ENCODE assay signal across 24 cellular contexts in genomic region chr9:130276955-130277354, GRCh38. TPM values are rescaled to one million over a fixed set of nuclear protein-coding genes. Genes with fewer than 3 reads are reported as not detected.
DNase-seq lines count a peak whose midpoint lies in the region; ATAC-seq and TF ChIP-seq lines count a peak whose summit lies in the region.
"Had no signal": no experiment of that assay in that cellular context is flagged by ENCODE, and none has a peak within 500 bp of the region (broad histone marks: within the 10 kb centered on the region; RNA-seq: fewer than 3 reads in every experiment).

No MANE protein-coding gene starts in this region.

- H2BK120ac ChIP-seq in neuronal stem cell (ENCODE audit: low read depth, low read length) = peak overlapping the region; percentile 54

- no peak overlapping the region for H3K9ac ChIP-seq in neuronal stem cell (ENCODE audit: low read depth, low read length, poor library complexity)
- H3K9ac ChIP-seq: BLaER1 treated with 17β-estradiol and CSF1 and Interleukin-3, amounts not matched to agents 10 nM and 100 nM had no signal

- no peak overlapping the region for H2BK5ac ChIP-seq in neuronal stem cell (ENCODE audit: low read length)

- ATAC-seq in Right ventricle myocardium inferior = no peak
- ATAC-seq: HCT116 had no signal

- no peak overlapping the region for H3K4me3 ChIP-seq in neuronal stem cell (ENCODE audit: low read length in 2 of 2)
- no peak overlapping the region for H3K4me3 ChIP-seq in spleen
- H3K4me3 ChIP-seq in ovary = no peak overlapping the region
- H3K4me3 ChIP-seq: BLaER1 treated with 17β-estradiol and CSF1 and Interleukin-3, amounts not matched to agents 10 nM and 100 nM had no signal

- no peaks in the 10 kb centered on the region for H3K36me3 ChIP-seq in neuronal stem cell (replicated peaks in 1 of 2; ENCODE audit: control insufficient read depth in 2 of 2, insufficient read depth in 2 of 2, low read length in 2 of 2)
- H3K36me3 ChIP-seq in spleen = no peaks in the 10 kb centered on the region
- no peaks in the 10 kb centered on the region for H3K36me3 ChIP-seq in ovary
- H3K36me3 ChIP-seq: BLaER1 treated with 17β-estradiol and CSF1 and Interleukin-3, amounts not matched to agents 10 nM and 100 nM had no signal

- no peak overlapping the region for H3K4ac ChIP-seq in neuronal stem cell (ENCODE audit: low read length)

- H2BK12ac ChIP-seq in neuronal stem cell (ENCODE audit: low read length) = no peak overlapping the region

- no peak overlapping the region for H3K4me2 ChIP-seq in neuronal stem cell (ENCODE audit: insufficient read depth, low read length, poor library complexity, severe bottlenecking)
- H3K4me2 ChIP-seq: BLaER1 treated with 17β-estradiol and CSF1 and Interleukin-3, amounts not matched to agents 10 nM and 100 nM had no signal

- peaks cover 0 to 3% (median 0%) of the 10 kb centered on the region in 3 experiments for H3K27me3 ChIP-seq in neuronal stem cell (ENCODE audit: control insufficient read depth in 3 of 3, insufficient read depth in 3 of 3, low read depth in 1 of 3, low read length in 3 of 3)
- peaks cover 0 to 66% (median 0%) of the 10 kb centered on the region in 7 donors for H3K27me3 ChIP-seq in spleen (replicated peaks in 1 of 7)
- H3K27me3 ChIP-seq in ovary = no peaks in the 10 kb centered on the region
- H3K27me3 ChIP-seq: BLaER1 treated with 17β-estradiol and CSF1 and Interleukin-3, amounts not matched to agents 10 nM and 100 nM had no signal

- no peak overlapping the region for H2BK15ac ChIP-seq in neuronal stem cell (ENCODE audit: low read length)

- peak overlapping the region; percentile 54 for H2AK5ac ChIP-seq in neuronal stem cell (ENCODE audit: low read depth, low read length)

- TF ChIP-seq CTCF in spleen (IDR thresholded peaks at IDR 0.05 in 8 of 11, conservative IDR thresholded peaks at IDR 0.05 in 3 of 11) (no peak), ovary (IDR thresholded peaks at IDR 0.05) (no peak)

- no CpG with 5 or more reads among the region's 11 CpGs for WGBS in neuronal stem cell (ENCODE audit: extremely low coverage in 2 of 2, insufficient read length in 2 of 2, insufficient replicate concordance in 1 of 2), 2 donors
- WGBS in spleen, 5 donors = 81 to 95% (median 86%) methylated on average over 10 to 11 of the region's 11 CpGs
- 79 to 85% (median 80%) methylated on average over 11 of the region's 11 CpGs for WGBS in ovary, 3 donors

- H3K27ac ChIP-seq in neuronal stem cell (replicated peaks; ENCODE audit: low read length) (no peak overlapping the region), spleen (no peak overlapping the region), ovary (no peak overlapping the region)
- H3K27ac ChIP-seq: BLaER1 treated with 17β-estradiol and CSF1 and Interleukin-3, amounts not matched to agents 10 nM and 100 nM had no signal

- no peak overlapping the region for H4K91ac ChIP-seq in neuronal stem cell (ENCODE audit: low read depth, low read length, poor library complexity)

- in situ Hi-C loops in G401 (cut with HindIII; ENCODE audit: low sequenced_read_pairs) = no loop called here

- H3K14ac ChIP-seq in neuronal stem cell (ENCODE audit: low read length) = no peak overlapping the region

- H2AFZ ChIP-seq in neuronal stem cell (ENCODE audit: low read length) = no peak overlapping the region

- DNase-seq in cardiac septum (ENCODE audit: low spot score) = peak; percentile 70
- no peak for DNase-seq in Right ventricle myocardium inferior (ENCODE audit: missing footprints)
- DNase-seq in neuronal stem cell (ENCODE audit: low spot score) = no peak
- DNase-seq in spleen = peak; percentile 19
- DNase-seq in G401 (ENCODE audit: low spot score) = no peak
- DNase-seq in SW480 (ENCODE audit: low spot score) = no peak
- no peak for DNase-seq in ovary
- DNase-seq: 8988T; Caco-2; CD4-positive, alpha-beta memory T cell; DMS 273 treated with DMSO at 0.1 percent for 48 hours; DND-41; GOT3; Karpas-422; NCI-H1417; NCI-H1694 treated with DMSO at 0.1 percent for 48 hours; NCI-H2081 treated with DMSO at 0.1 percent for 48 hours; NCI-H2171 treated with DMSO at 0.1 percent for 48 hours; NCI-H526 treated with DMSO at 0.1 percent for 48 hours; OCI-M1; Right ventricle myocardium superior had no signal

- H3K9me3 ChIP-seq in neuronal stem cell (replicated peaks in 1 of 2; ENCODE audit: control insufficient read depth in 2 of 2, insufficient read depth in 1 of 2, low read depth in 1 of 2, low read length in 2 of 2) (no peaks in the 10 kb centered on the region), spleen (no peaks in the 10 kb centered on the region), ovary (no peaks in the 10 kb centered on the region)
- H3K9me3 ChIP-seq: BLaER1 treated with 17β-estradiol and CSF1 and Interleukin-3, amounts not matched to agents 10 nM and 100 nM; Caco-2 had no signal

- no peak overlapping the region for H3K18ac ChIP-seq in neuronal stem cell (ENCODE audit: low read length)

- no peak overlapping the region for H4K8ac ChIP-seq in neuronal stem cell (ENCODE audit: low read depth, low read length)

- no peak for TF ChIP-seq POLR2A in spleen (IDR thresholded peaks at IDR 0.05)
- TF ChIP-seq POLR2A in ovary (IDR thresholded peaks at IDR 0.05) = no peak

- TF ChIP-seq EP300 in ovary (IDR thresholded peaks at IDR 0.05) = no peak

- intact Hi-C loops in cardiac septum (cut with DNase I) (no loop called here), Right ventricle myocardium inferior (cut with DNase I) (no loop called here), spleen (cut with DNase I; ENCODE audit: low total_unique reads) (no loop called here), ovary (cut with DNase I) (no loop called here)

- peaks cover 0 to 5% of the 10 kb centered on the region in 2 donors for H3K4me1 ChIP-seq in neuronal stem cell (ENCODE audit: control insufficient read depth in 2 of 2, insufficient read depth in 1 of 2, low read depth in 1 of 2, low read length in 2 of 2)
- peaks cover 0 to 4% (median 0%) of the 10 kb centered on the region in 6 donors for H3K4me1 ChIP-seq in spleen
- H3K4me1 ChIP-seq in ovary (ENCODE audit: insufficient read depth) = no peaks in the 10 kb centered on the region
- H3K4me1 ChIP-seq: Caco-2 had no signal

- no peaks in the 10 kb centered on the region for H3K79me1 ChIP-seq in neuronal stem cell (ENCODE audit: low read depth, low read length)

- no peak overlapping the region for H3K23ac ChIP-seq in neuronal stem cell (ENCODE audit: low read depth, low read length, poor library complexity)

RNA-seq across cellular contexts. Expression of gene HMCN2, which starts 11.4 kb away (rescaled TPM):
- total RNA-seq in cardiac septum (5.3 TPM), Right ventricle myocardium inferior (5.7 TPM), spleen (1 to 10 TPM in 2 of 7 donors, under 1 TPM in 5; 0.09 to 1.9 (median 0.67) TPM), ovary (1 to 10 TPM in 3 of 7 donors, under 1 TPM in 4; 0.12 to 4.2 (median 0.96) TPM)
- 0.42 TPM for polyA plus RNA-seq in neuronal stem cell (2013, experiment 1 of 2)
- polyA plus RNA-seq in neuronal stem cell (2013, experiment 2 of 2) = 0.24 TPM
- polyA plus RNA-seq in spleen (1 to 10 TPM in 2 of 3 donors, under 1 TPM in 1; 0.39 to 1.7 (median 1.4) TPM), ovary (1 to 10 TPM in 1 of 2 donors, under 1 TPM in 1; 0.98 to 1.5 TPM)
- 0.07 TPM in 1 of 2 replicates, not detected in the other for total RNA-seq in G401 (2014; rRNA removed; shearing (Covaris generic))
- total RNA-seq: CD4-positive, alpha-beta memory T cell; M059J had no signal
- polyA plus RNA-seq: CD4-positive, alpha-beta memory T cell had no signal

Comparison
In these comparisons a context has a peak if more than half of its experiments do, and no peak if none do; other contexts are left out.
1. DNase-seq: peak in cardiac septum (single experiment) and spleen (single experiment); none in Right ventricle myocardium inferior (single experiment), neuronal stem cell (single experiment), G401 (single experiment), SW480 (single experiment) and ovary (0 of 5).